1 cellular context compared by ENCODE assay signal in genomic region chr11:118532852-118533768, GRCh38.
TF ChIP-seq lines count a peak whose summit lies in the region.

No MANE protein-coding gene starts in this region.

TF ChIP-seq in HepG2, 621 proteins besides CTCF, POLR2A, EP300 and RAD21:
- no peak for TF ChIP-seq ZNF232 (CRISPR knock-in tag; IDR thresholded peaks at IDR 0.05; ENCODE audit: borderline replicate concordance)
- TF ChIP-seq, protein P1, sequence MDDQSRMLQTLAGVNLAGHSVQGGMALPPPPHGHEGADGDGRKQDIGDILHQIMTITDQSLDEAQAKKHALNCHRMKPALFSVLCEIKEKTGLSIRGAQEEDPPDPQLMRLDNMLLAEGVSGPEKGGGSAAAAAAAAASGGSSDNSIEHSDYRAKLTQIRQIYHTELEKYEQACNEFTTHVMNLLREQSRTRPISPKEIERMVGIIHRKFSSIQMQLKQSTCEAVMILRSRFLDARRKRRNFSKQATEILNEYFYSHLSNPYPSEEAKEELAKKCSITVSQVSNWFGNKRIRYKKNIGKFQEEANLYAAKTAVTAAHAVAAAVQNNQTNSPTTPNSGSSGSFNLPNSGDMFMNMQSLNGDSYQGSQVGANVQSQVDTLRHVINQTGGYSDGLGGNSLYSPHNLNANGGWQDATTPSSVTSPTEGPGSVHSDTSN (CRISPR knock-in tag; IDR thresholded peaks at IDR 0.05; ENCODE audit: borderline replicate concordance), result no peak
- TF ChIP-seq, protein P2, sequence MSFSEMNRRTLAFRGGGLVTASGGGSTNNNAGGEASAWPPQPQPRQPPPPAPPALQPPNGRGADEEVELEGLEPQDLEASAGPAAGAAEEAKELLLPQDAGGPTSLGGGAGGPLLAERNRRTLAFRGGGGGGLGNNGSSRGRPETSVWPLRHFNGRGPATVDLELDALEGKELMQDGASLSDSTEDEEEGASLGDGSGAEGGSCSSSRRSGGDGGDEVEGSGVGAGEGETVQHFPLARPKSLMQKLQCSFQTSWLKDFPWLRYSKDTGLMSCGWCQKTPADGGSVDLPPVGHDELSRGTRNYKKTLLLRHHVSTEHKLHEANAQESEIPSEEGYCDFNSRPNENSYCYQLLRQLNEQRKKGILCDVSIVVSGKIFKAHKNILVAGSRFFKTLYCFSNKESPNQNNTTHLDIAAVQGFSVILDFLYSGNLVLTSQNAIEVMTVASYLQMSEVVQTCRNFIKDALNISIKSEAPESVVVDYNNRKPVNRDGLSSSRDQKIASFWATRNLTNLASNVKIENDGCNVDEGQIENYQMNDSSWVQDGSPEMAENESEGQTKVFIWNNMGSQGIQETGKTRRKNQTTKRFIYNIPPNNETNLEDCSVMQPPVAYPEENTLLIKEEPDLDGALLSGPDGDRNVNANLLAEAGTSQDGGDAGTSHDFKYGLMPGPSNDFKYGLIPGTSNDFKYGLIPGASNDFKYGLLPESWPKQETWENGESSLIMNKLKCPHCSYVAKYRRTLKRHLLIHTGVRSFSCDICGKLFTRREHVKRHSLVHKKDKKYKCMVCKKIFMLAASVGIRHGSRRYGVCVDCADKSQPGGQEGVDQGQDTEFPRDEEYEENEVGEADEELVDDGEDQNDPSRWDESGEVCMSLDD (CRISPR knock-in tag; IDR thresholded peaks at IDR 0.05; ENCODE audit: borderline replicate concordance), result no peak
- 0 out of 2 replicates have a peak, but pooled peaks have one; percentile 15 for TF ChIP-seq CHCHD3 (CRISPR knock-in tag; IDR thresholded peaks at IDR 0.05)
- TF ChIP-seq MED13 (CRISPR knock-in tag; IDR thresholded peaks at IDR 0.05), result no peak
- no peak for TF ChIP-seq TCF7 (IDR thresholded peaks at IDR 0.05; ENCODE audit: low read depth)
- TF ChIP-seq HNRNPL (IDR thresholded peaks at IDR 0.05; ENCODE audit: low read depth, low read length), result 0 out of 2 replicates have a peak, but pooled peaks have one; percentile 51
- TF ChIP-seq ZNF776 (CRISPR knock-in tag; IDR thresholded peaks at IDR 0.05), result 0 out of 2 replicates have a peak, but pooled peaks have one; percentile 7
- TF ChIP-seq ZNF350 (CRISPR knock-in tag; IDR thresholded peaks at IDR 0.05; ENCODE audit: borderline replicate concordance, low read depth), result no peak
- no peak for TF ChIP-seq YY1 (IDR thresholded peaks at IDR 0.05; ENCODE audit: insufficient read depth, insufficient replicate concordance, low read depth, low read length)
- TF ChIP-seq NPAS2 (CRISPR knock-in tag; IDR thresholded peaks at IDR 0.05; ENCODE audit: borderline replicate concordance), result no peak
- no peak for TF ChIP-seq NR1H2 (CRISPR knock-in tag; IDR thresholded peaks at IDR 0.05; ENCODE audit: borderline replicate concordance, low read depth)
- no peak for TF ChIP-seq ZNF143 (CRISPR knock-in tag; IDR thresholded peaks at IDR 0.05)
TF ChIP-seq in HepG2: peak in this region for 3.
